In genomic region chr1:84298336-84298687, GRCh38 we compare ENCODE assay signal across 8 cellular contexts. TPM values are rescaled to one million over a fixed set of nuclear protein-coding genes. Genes with fewer than 3 reads are reported as not detected.
A peak's percentile ranks its signal among the peaks of the same experiment; 100 is the strongest.
DNase-seq lines count a peak whose midpoint lies in the region; ATAC-seq and TF ChIP-seq lines count a peak whose summit lies in the region.

No MANE protein-coding gene starts in this region.

- H3K27ac ChIP-seq in esophagus muscularis mucosa (replicated peaks in 1 of 4), result peak overlapping the region; percentile 80 to 84 (median 84)
- peak overlapping the region; percentile 78 for H3K27ac ChIP-seq in muscle layer of colon (ENCODE audit: low read depth, low read length)
- peak overlapping the region; percentile 84 for H3K27ac ChIP-seq in suprapubic skin

- H3K4me1 Mint-ChIP-seq in activated T-cell treated with anti-CD3 and anti-CD28 coated beads, Interleukin-2, amount 50 U/mL, for 4 hours (ENCODE audit: low read depth), result peaks cover 30% of the 10 kb centered on the region

- TF ChIP-seq POLR2A in esophagus muscularis mucosa (IDR thresholded peaks at IDR 0.05; ENCODE audit: low read depth) (no peak), suprapubic skin (IDR thresholded peaks at IDR 0.05) (peak in 1 of 2 donors; percentile 30)

- TF ChIP-seq CTCF in BE2C (IDR thresholded peaks at IDR 0.05; ENCODE audit: low read depth, low read length), result no peak
- TF ChIP-seq CTCF in esophagus muscularis mucosa (IDR thresholded peaks at IDR 0.05), result no peak
- TF ChIP-seq CTCF in suprapubic skin (IDR thresholded peaks at IDR 0.05), result no peak

- H3K27me3 ChIP-seq in BE2C, result no peaks in the 10 kb centered on the region
- H3K27me3 ChIP-seq in esophagus muscularis mucosa, result no peaks in the 10 kb centered on the region
- no peaks in the 10 kb centered on the region for H3K27me3 ChIP-seq in muscle layer of colon (ENCODE audit: control insufficient read depth in 1 of 2, insufficient read depth in 2 of 2, low read length in 2 of 2)
- H3K27me3 ChIP-seq in suprapubic skin, result no peaks in the 10 kb centered on the region

- intact Hi-C loops in esophagus muscularis mucosa (cut with DNase I), result no loop called here

- H3K36me3 ChIP-seq in BE2C (no peaks in the 10 kb centered on the region), esophagus muscularis mucosa (no peaks in the 10 kb centered on the region), muscle layer of colon (ENCODE audit: insufficient read depth, low read length) (no peaks in the 10 kb centered on the region), suprapubic skin (no peaks in the 10 kb centered on the region)

- peak; percentile 60 for ATAC-seq in GM18858 (IDR thresholded peaks at IDR 0.05; ENCODE audit: unreplicated experiment)
- ATAC-seq in HG03025 (IDR thresholded peaks at IDR 0.05; ENCODE audit: low FRiP score, unreplicated experiment), result peak; percentile 86
- ATAC-seq in activated T-cell treated with anti-CD3 and anti-CD28 coated beads, Interleukin-2, amount 50 U/mL, for 4 hours, result peak; percentile 85 to 89

- H3K4me3 Mint-ChIP-seq in activated T-cell treated with anti-CD3 and anti-CD28 coated beads, Interleukin-2, amount 50 U/mL, for 4 hours, result peak overlapping the region; percentile 87

- H3K27me3 Mint-ChIP-seq in activated T-cell treated with anti-CD3 and anti-CD28 coated beads, Interleukin-2, amount 50 U/mL, for 4 hours (ENCODE audit: low read depth), result peaks cover 22% of the 10 kb centered on the region

- H3K9ac ChIP-seq in muscle layer of colon (ENCODE audit: low read length), result peak overlapping the region; percentile 24

- H3K4me1 ChIP-seq in BE2C, result peaks cover 3% of the 10 kb centered on the region; the same call in 1 of the 2 replicates
- H3K4me1 ChIP-seq in esophagus muscularis mucosa, result peaks cover 8 to 50% (median 46%) of the 10 kb centered on the region in 4 donors
- peaks cover 27% of the 10 kb centered on the region for H3K4me1 ChIP-seq in muscle layer of colon (ENCODE audit: insufficient read depth, low read length)
- H3K4me1 ChIP-seq in suprapubic skin, result peaks cover 48% of the 10 kb centered on the region

- no peaks in the 10 kb centered on the region for H3K9me3 Mint-ChIP-seq in activated T-cell treated with anti-CD3 and anti-CD28 coated beads, Interleukin-2, amount 50 U/mL, for 4 hours

- H3K4me3 ChIP-seq in BE2C (ENCODE audit: low read depth, low read length), result peak overlapping the region; percentile 77
- peak overlapping the region; percentile 70 to 86 (median 80) for H3K4me3 ChIP-seq in esophagus muscularis mucosa
- peak overlapping the region; percentile 66 to 82 for H3K4me3 ChIP-seq in muscle layer of colon (ENCODE audit: low read depth in 1 of 2, low read length in 2 of 2)
- peak overlapping the region; percentile 72 for H3K4me3 ChIP-seq in suprapubic skin

- DNase-seq in BE2C (peak; percentile 58), NOMO-1 treated with DMSO at 0.1 percent for 48 hours (lab: John Stamatoyannopoulos, UW; ENCODE audit: unreplicated experiment) (peak; percentile 26), esophagus muscularis mucosa (ENCODE audit: extremely low spot score) (no peak), suprapubic skin (ENCODE audit: low spot score in 2 of 2) (peak; percentile 68 to 79)
- DNase-seq in activated T-cell treated with anti-CD3 and anti-CD28 coated beads, Interleukin-2, amount 50 U/mL, for 4 hours, result peak; percentile 41

- H3K36me3 Mint-ChIP-seq in activated T-cell treated with anti-CD3 and anti-CD28 coated beads, Interleukin-2, amount 50 U/mL, for 4 hours (ENCODE audit: insufficient read depth), result no peaks in the 10 kb centered on the region

- no peaks in the 10 kb centered on the region for H3K9me3 ChIP-seq in BE2C
- no peaks in the 10 kb centered on the region for H3K9me3 ChIP-seq in esophagus muscularis mucosa
- H3K9me3 ChIP-seq in muscle layer of colon (ENCODE audit: low read length), result no peaks in the 10 kb centered on the region
- peaks cover 5% of the 10 kb centered on the region for H3K9me3 ChIP-seq in suprapubic skin

- WGBS in esophagus muscularis mucosa, result no CpG with 5 or more reads among the region's 34 CpGs
- WGBS in suprapubic skin, result 0% methylated on average over 25 of the region's 34 CpGs

- TF ChIP-seq EP300 in esophagus muscularis mucosa (IDR thresholded peaks at IDR 0.05) (no peak), suprapubic skin (IDR thresholded peaks at IDR 0.05) (no peak)

RNA-seq across cellular contexts. Expression of gene SAMD13, which starts 3.2 kb away (rescaled TPM):
- 2.5 TPM for polyA plus RNA-seq in BE2C (2012; ENCODE audit: insufficient read depth, insufficient read length, low read depth)
- total RNA-seq in activated T-cell treated with anti-CD3 and anti-CD28 coated beads, Interleukin-2, amount 50 U/mL, for 4 hours, result under 1 TPM in 1 of 3 donors, not detected in 2; 0.99 TPM
- total RNA-seq in esophagus muscularis mucosa, result 1 to 10 TPM in 2 of 4 donors, under 1 TPM in 1, not detected in 1; 0.33 to 2.5 (median 2.1) TPM
- total RNA-seq in suprapubic skin, result 1 to 10 TPM in 3 of 4 donors, under 1 TPM in 1; 0.89 to 2.9 (median 1.5) TPM
